In the genomic region with DNA sequence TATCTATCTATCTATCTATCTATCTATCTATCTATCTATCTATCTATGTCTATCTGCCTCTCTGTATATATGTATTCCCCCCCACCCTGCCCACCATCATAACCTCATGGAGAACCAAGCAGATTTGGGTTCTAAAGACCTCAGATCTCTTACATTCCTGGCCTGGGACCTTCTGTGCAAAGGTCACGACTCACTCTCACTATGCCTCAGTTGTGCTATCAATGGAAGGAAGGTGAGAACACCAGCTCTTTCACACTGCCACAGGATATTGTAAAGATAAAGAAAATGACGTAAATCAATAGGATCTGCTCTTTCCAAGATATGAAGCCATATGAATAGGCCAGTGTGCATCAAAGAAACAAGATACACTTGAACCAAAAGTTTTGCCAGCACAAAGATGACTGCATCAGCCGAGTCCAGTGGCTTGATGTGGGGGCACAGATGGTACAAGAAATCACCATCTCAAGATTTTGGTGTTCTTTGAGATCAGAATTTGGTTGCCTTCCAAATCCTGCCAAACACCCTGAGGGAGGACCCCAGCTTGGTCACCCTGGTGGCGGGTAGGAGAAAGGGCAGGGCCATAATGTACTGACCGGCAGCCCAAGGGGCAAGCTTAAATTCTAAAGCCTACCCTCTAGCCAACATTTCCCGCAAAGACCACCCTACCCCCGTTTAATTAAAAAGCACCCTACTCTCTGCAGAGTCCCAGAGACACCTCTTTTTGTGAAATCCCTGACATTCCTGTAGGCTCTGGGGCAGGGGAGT, we compare ENCODE assay signal across 1 cellular context.
TF ChIP-seq lines count a peak whose summit lies in the region.

No MANE protein-coding gene starts in this region.

TF ChIP-seq in HCT116, 20 proteins besides CTCF, POLR2A, EP300 and RAD21:
- TF ChIP-seq EGR1 (IDR thresholded peaks at IDR 0.05; ENCODE audit: low read depth) (no peak), FOSL1 (IDR thresholded peaks at IDR 0.05; ENCODE audit: low read depth) (no peak), EZH2phosphoT487 (IDR thresholded peaks at IDR 0.05; ENCODE audit: borderline replicate concordance) (no peak), MAX (IDR thresholded peaks at IDR 0.05) (no peak), TCF7L2 (IDR thresholded peaks at IDR 0.05; ENCODE audit: borderline replicate concordance, extremely low read depth, insufficient read depth, insufficient read length) (no peak), ZNF274 (IDR thresholded peaks at IDR 0.05; ENCODE audit: low read depth, low read length) (no peak), SIN3A (IDR thresholded peaks at IDR 0.05; ENCODE audit: low read depth) (no peak), SP1 (IDR thresholded peaks at IDR 0.05; ENCODE audit: low read depth) (no peak), JUND (IDR thresholded peaks at IDR 0.05) (no peak), ELF1 (IDR thresholded peaks at IDR 0.05; ENCODE audit: borderline replicate concordance, low read depth) (no peak), EZH2 (IDR thresholded peaks at IDR 0.05) (no peak), CBX3 (IDR thresholded peaks at IDR 0.05; ENCODE audit: low read depth) (no peak)
- TF ChIP-seq, protein P1, sequence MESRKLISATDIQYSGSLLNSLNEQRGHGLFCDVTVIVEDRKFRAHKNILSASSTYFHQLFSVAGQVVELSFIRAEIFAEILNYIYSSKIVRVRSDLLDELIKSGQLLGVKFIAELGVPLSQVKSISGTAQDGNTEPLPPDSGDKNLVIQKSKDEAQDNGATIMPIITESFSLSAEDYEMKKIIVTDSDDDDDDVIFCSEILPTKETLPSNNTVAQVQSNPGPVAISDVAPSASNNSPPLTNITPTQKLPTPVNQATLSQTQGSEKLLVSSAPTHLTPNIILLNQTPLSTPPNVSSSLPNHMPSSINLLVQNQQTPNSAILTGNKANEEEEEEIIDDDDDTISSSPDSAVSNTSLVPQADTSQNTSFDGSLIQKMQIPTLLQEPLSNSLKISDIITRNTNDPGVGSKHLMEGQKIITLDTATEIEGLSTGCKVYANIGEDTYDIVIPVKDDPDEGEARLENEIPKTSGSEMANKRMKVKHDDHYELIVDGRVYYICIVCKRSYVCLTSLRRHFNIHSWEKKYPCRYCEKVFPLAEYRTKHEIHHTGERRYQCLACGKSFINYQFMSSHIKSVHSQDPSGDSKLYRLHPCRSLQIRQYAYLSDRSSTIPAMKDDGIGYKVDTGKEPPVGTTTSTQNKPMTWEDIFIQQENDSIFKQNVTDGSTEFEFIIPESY (IDR thresholded peaks at IDR 0.05; ENCODE audit: extremely low read depth, insufficient replicate concordance, low read length), result no peak
- TF ChIP-seq, protein P2, sequence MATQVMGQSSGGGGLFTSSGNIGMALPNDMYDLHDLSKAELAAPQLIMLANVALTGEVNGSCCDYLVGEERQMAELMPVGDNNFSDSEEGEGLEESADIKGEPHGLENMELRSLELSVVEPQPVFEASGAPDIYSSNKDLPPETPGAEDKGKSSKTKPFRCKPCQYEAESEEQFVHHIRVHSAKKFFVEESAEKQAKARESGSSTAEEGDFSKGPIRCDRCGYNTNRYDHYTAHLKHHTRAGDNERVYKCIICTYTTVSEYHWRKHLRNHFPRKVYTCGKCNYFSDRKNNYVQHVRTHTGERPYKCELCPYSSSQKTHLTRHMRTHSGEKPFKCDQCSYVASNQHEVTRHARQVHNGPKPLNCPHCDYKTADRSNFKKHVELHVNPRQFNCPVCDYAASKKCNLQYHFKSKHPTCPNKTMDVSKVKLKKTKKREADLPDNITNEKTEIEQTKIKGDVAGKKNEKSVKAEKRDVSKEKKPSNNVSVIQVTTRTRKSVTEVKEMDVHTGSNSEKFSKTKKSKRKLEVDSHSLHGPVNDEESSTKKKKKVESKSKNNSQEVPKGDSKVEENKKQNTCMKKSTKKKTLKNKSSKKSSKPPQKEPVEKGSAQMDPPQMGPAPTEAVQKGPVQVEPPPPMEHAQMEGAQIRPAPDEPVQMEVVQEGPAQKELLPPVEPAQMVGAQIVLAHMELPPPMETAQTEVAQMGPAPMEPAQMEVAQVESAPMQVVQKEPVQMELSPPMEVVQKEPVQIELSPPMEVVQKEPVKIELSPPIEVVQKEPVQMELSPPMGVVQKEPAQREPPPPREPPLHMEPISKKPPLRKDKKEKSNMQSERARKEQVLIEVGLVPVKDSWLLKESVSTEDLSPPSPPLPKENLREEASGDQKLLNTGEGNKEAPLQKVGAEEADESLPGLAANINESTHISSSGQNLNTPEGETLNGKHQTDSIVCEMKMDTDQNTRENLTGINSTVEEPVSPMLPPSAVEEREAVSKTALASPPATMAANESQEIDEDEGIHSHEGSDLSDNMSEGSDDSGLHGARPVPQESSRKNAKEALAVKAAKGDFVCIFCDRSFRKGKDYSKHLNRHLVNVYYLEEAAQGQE (IDR thresholded peaks at IDR 0.05; ENCODE audit: low read depth), result no peak
- TF ChIP-seq, protein P3, sequence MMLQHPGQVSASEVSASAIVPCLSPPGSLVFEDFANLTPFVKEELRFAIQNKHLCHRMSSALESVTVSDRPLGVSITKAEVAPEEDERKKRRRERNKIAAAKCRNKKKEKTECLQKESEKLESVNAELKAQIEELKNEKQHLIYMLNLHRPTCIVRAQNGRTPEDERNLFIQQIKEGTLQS (IDR thresholded peaks at IDR 0.05), result no peak
